25 cellular contexts compared by ENCODE assay signal in genomic region chr12:120816363-120816762, GRCh38.
A peak's percentile ranks its signal among the peaks of the same experiment; 100 is the strongest.
DNase-seq lines count a peak whose midpoint lies in the region; FAIRE-seq and TF ChIP-seq lines count a peak whose summit lies in the region.
"Had no signal": no experiment of that assay in that cellular context is flagged by ENCODE, and none has a peak within 500 bp of the region (broad histone marks: within the 10 kb centered on the region; RNA-seq: fewer than 3 reads in every experiment).

No MANE protein-coding gene starts in this region.

- H3K9me3 Mint-ChIP-seq in astrocyte (ENCODE audit: unreplicated experiment) = no peaks in the 10 kb centered on the region
- H3K9me3 Mint-ChIP-seq: CD14-positive monocyte; CD4-positive, alpha-beta T cell; CD8-positive, alpha-beta memory T cell; GM23338; H9; HFFc6 had no signal

- intact Hi-C loops in adrenal gland (cut with DNase I) = no loop called here

- H4K91ac ChIP-seq in trophoblast cell (ENCODE audit: low read depth, low read length) = no peak overlapping the region

- no peak overlapping the region for H3K4me3 Mint-ChIP-seq in astrocyte (ENCODE audit: unreplicated experiment)
- H3K4me3 Mint-ChIP-seq: CD14-positive monocyte; CD4-positive, alpha-beta T cell; CD8-positive, alpha-beta memory T cell; GM23338; H9; HFFc6 had no signal

- H4K8ac ChIP-seq in trophoblast cell (ENCODE audit: low read depth, low read length) = no peak overlapping the region

- no peak for TF ChIP-seq CTCF in HEK293 (tag by site-specific recombination; IDR thresholded peaks at IDR 0.05)
- TF ChIP-seq CTCF in astrocyte (IDR thresholded peaks at IDR 0.05; ENCODE audit: insufficient read depth, low read depth, low read length) = no peak
- no peak for TF ChIP-seq CTCF in adrenal gland (IDR thresholded peaks at IDR 0.05)
- TF ChIP-seq CTCF in smooth muscle cell (IDR thresholded peaks at IDR 0.05; ENCODE audit: borderline replicate concordance, insufficient read depth, poor library complexity, severe bottlenecking) = no peak

- H3K27ac ChIP-seq in HEK293 (ENCODE audit: extremely low read depth, low read depth, low read length) = no peak overlapping the region
- no peak overlapping the region for H3K27ac ChIP-seq in astrocyte (ENCODE audit: low read depth, low read length)
- no peak overlapping the region for H3K27ac ChIP-seq in trophoblast cell (ENCODE audit: low read depth, low read length)
- no peak overlapping the region for H3K27ac ChIP-seq in adrenal gland
- no peak overlapping the region for H3K27ac ChIP-seq in smooth muscle cell (ENCODE audit: low read depth)
- H3K27ac ChIP-seq: 22Rv1; A549; BLaER1 treated with 17β-estradiol and CSF1 and Interleukin-3, amounts not matched to agents 10 nM and 100 nM had no signal

- H2BK5ac ChIP-seq in trophoblast cell (ENCODE audit: low read depth, low read length, poor library complexity) = no peak overlapping the region

- H3K79me2 ChIP-seq in astrocyte (ENCODE audit: insufficient read depth, low read length) = peaks cover 15% of the 10 kb centered on the region
- H3K79me2 ChIP-seq in trophoblast cell (ENCODE audit: control insufficient read depth, insufficient read depth, low read length, poor library complexity) = peaks cover 5% of the 10 kb centered on the region
- peaks cover 55% of the 10 kb centered on the region for H3K79me2 ChIP-seq in smooth muscle cell (ENCODE audit: low read depth)

- no CpG with 5 or more reads among the region's 2 CpGs for WGBS in trophoblast cell (ENCODE audit: extremely low coverage, insufficient coverage, insufficient read length)
- 50 to 79% (median 77%) methylated on average over 2 of the region's 2 CpGs for WGBS in adrenal gland, 4 donors
- 74% methylated on average over 2 of the region's 2 CpGs for WGBS in smooth muscle cell (ENCODE audit: low lambda C conversion rate)

- H3K36me3 Mint-ChIP-seq in astrocyte (ENCODE audit: low read depth, unreplicated experiment) = peaks cover 1% of the 10 kb centered on the region

- H2AK5ac ChIP-seq in trophoblast cell (ENCODE audit: low read length) = no peak overlapping the region

- H3K23ac ChIP-seq in trophoblast cell (ENCODE audit: low read length) = no peak overlapping the region

- H3K9ac ChIP-seq in astrocyte (ENCODE audit: low read length) (no peak overlapping the region), trophoblast cell (ENCODE audit: low read length) (no peak overlapping the region), smooth muscle cell (ENCODE audit: low read depth) (no peak overlapping the region)
- H3K9ac ChIP-seq: BLaER1 treated with 17β-estradiol and CSF1 and Interleukin-3, amounts not matched to agents 10 nM and 100 nM had no signal

- H3K36me3 ChIP-seq in HEK293 (ENCODE audit: control insufficient read depth in 2 of 2, insufficient read depth in 1 of 2, low read length in 2 of 2) (no peaks in the 10 kb centered on the region), astrocyte (ENCODE audit: insufficient read depth, low read length) (no peaks in the 10 kb centered on the region), trophoblast cell (ENCODE audit: control insufficient read depth in 1 of 2, insufficient read depth in 2 of 2, low read length in 2 of 2) (no peaks in the 10 kb centered on the region), adrenal gland (replicated peaks in 1 of 2) (no peaks in the 10 kb centered on the region), smooth muscle cell (ENCODE audit: low read depth) (no peaks in the 10 kb centered on the region)
- H3K36me3 ChIP-seq: BE2C had no signal

- H4K20me1 ChIP-seq in astrocyte (ENCODE audit: insufficient read depth, low read length) (peaks cover 44% of the 10 kb centered on the region), smooth muscle cell (ENCODE audit: low read depth) (peaks cover 95% of the 10 kb centered on the region)

- peaks cover 14% of the 10 kb centered on the region for H3K4me1 Mint-ChIP-seq in astrocyte (ENCODE audit: low read depth, unreplicated experiment)

- POLR2A ChIA-PET in HEK293 (lab: Yijun Ruan, JAX) = no interaction called here

- H3K4me3 ChIP-seq in HEK293 (ENCODE audit: low read depth, low read length) (no peak overlapping the region), astrocyte (ENCODE audit: insufficient read depth, low read depth, low read length) (no peak overlapping the region), trophoblast cell (ENCODE audit: low read depth, low read length) (no peak overlapping the region), adrenal gland (no peak overlapping the region), smooth muscle cell (no peak overlapping the region)
- H3K4me3 ChIP-seq: A549; BLaER1 treated with 17β-estradiol and CSF1 and Interleukin-3, amounts not matched to agents 10 nM and 100 nM; GM23338 had no signal

- DNase-seq in astrocyte (ENCODE audit: low read depth) (no peak), trophoblast cell (no peak), adrenal gland (no peak), smooth muscle cell (lab: John Stamatoyannopoulos, UW; ENCODE audit: unreplicated experiment) (no peak)
- no peak for DNase-seq in activated naive CD4-positive, alpha-beta T cell treated with anti-CD3 and anti-CD28 coated beads, Interleukin-2, amount 50 U/mL, for 16 hours
- DNase-seq: ACHN; AML-193; BE2C; CD4-positive, alpha-beta T cell; CD8-positive, alpha-beta memory T cell; DMS 273 treated with DMSO at 0.1 percent for 48 hours; DMS79; EL; GF-D8; H9; HFFc6 had no signal

- H3K18ac ChIP-seq in trophoblast cell (ENCODE audit: low read length) = peak overlapping the region; percentile 71

- H4K12ac ChIP-seq in trophoblast cell (ENCODE audit: low read depth, low read length) = no peak overlapping the region

- H3K14ac ChIP-seq in trophoblast cell (ENCODE audit: low read length) = no peak overlapping the region

- no peak overlapping the region for H2BK120ac ChIP-seq in trophoblast cell (ENCODE audit: insufficient read depth, low read length, poor library complexity)

- CTCF ChIA-PET in HEK293 (lab: Yijun Ruan, JAX) = no interaction called here

- H3K27ac Mint-ChIP-seq in astrocyte (ENCODE audit: unreplicated experiment) = peak overlapping the region; percentile 58
- H3K27ac Mint-ChIP-seq: GM23338, H9, HFFc6 had no signal

- H3K27me3 ChIP-seq in astrocyte (ENCODE audit: insufficient read depth, low read length) (no peaks in the 10 kb centered on the region), trophoblast cell (ENCODE audit: insufficient read depth, low read length) (no peaks in the 10 kb centered on the region), adrenal gland (no peaks in the 10 kb centered on the region), smooth muscle cell (ENCODE audit: low read depth) (no peaks in the 10 kb centered on the region)
- H3K27me3 ChIP-seq: BE2C; BLaER1 treated with 17β-estradiol and CSF1 and Interleukin-3, amounts not matched to agents 10 nM and 100 nM had no signal

- peaks cover 20% of the 10 kb centered on the region for H3K4me1 ChIP-seq in HEK293 (ENCODE audit: control insufficient read depth, insufficient read depth, low read length)
- H3K4me1 ChIP-seq in astrocyte (ENCODE audit: insufficient read depth, low read length) = no peaks in the 10 kb centered on the region
- peaks cover 5 to 8% of the 10 kb centered on the region in 2 experiments for H3K4me1 ChIP-seq in trophoblast cell (ENCODE audit: control insufficient read depth in 1 of 2, insufficient read depth in 2 of 2, low read length in 2 of 2)
- peaks cover 0 to 11% of the 10 kb centered on the region in 2 donors for H3K4me1 ChIP-seq in adrenal gland (replicated peaks in 1 of 2)
- H3K4me1 ChIP-seq in smooth muscle cell (ENCODE audit: low read depth) = peaks cover 15% of the 10 kb centered on the region
- H3K4me1 ChIP-seq: A549, BE2C had no signal

- H3K4ac ChIP-seq in trophoblast cell (ENCODE audit: low read depth, low read length) = no peak overlapping the region

- H3F3A ChIP-seq in smooth muscle cell (ENCODE audit: low read depth) = peaks cover 3% of the 10 kb centered on the region

- H3K79me1 ChIP-seq in trophoblast cell (ENCODE audit: low read length) = peaks cover 5% of the 10 kb centered on the region

- H3K4me2 ChIP-seq in astrocyte (ENCODE audit: low read length) (no peak overlapping the region), trophoblast cell (ENCODE audit: low read length) (no peak overlapping the region), smooth muscle cell (no peak overlapping the region)
- H3K4me2 ChIP-seq: A549; BLaER1 treated with 17β-estradiol and CSF1 and Interleukin-3, amounts not matched to agents 10 nM and 100 nM; GM23338 had no signal

- H2AFZ ChIP-seq in astrocyte (ENCODE audit: low read depth, low read length) (no peak overlapping the region), trophoblast cell (ENCODE audit: insufficient read depth, low read length, poor library complexity) (no peak overlapping the region), smooth muscle cell (ENCODE audit: low read depth) (no peak overlapping the region)
- H2AFZ ChIP-seq: GM23338 had no signal

- no peak overlapping the region for H2BK12ac ChIP-seq in trophoblast cell (ENCODE audit: low read length)

- no peak for TF ChIP-seq POLR2A in adrenal gland (IDR thresholded peaks at IDR 0.05)

- H3K9me3 ChIP-seq in HEK293 (ENCODE audit: control insufficient read depth, insufficient read depth, low read depth, low read length) (no peaks in the 10 kb centered on the region), astrocyte (ENCODE audit: insufficient read depth, low read depth, low read length) (no peaks in the 10 kb centered on the region), trophoblast cell (ENCODE audit: insufficient read depth, low read depth, low read length) (no peaks in the 10 kb centered on the region), adrenal gland (replicated peaks in 1 of 3) (no peaks in the 10 kb centered on the region), smooth muscle cell (replicated peaks; ENCODE audit: low read depth) (no peaks in the 10 kb centered on the region)
- H3K9me3 ChIP-seq: A549; BE2C; BLaER1 treated with 17β-estradiol and CSF1 and Interleukin-3, amounts not matched to agents 10 nM and 100 nM had no signal

- H3K27me3 Mint-ChIP-seq in astrocyte (ENCODE audit: low read depth, unreplicated experiment) = no peaks in the 10 kb centered on the region
- H3K27me3 Mint-ChIP-seq: CD4-positive, alpha-beta T cell; CD8-positive, alpha-beta memory T cell had no signal

- FAIRE-seq in A204.1 (lab: Jason Lieb, UNC) (peak; percentile 19), astrocyte (lab: Jason Lieb, UNC) (no peak)
- FAIRE-seq: A549, D721Med, GM12892 had no signal
